20 cellular contexts compared by ENCODE assay signal in genomic region chr10:128156999-128157755, GRCh38. TPM values are rescaled to one million over a fixed set of nuclear protein-coding genes. Genes with fewer than 3 reads are reported as not detected.
DNase-seq lines count a peak whose midpoint lies in the region; ATAC-seq and TF ChIP-seq lines count a peak whose summit lies in the region.
"Had no signal": no experiment of that assay in that cellular context is flagged by ENCODE, and none has a peak within 500 bp of the region (broad histone marks: within the 10 kb centered on the region; RNA-seq: fewer than 3 reads in every experiment).

No MANE protein-coding gene starts in this region.

- H3K27ac ChIP-seq in foreskin keratinocyte: no peak overlapping the region
- H3K27ac ChIP-seq: KMS-11 had no signal

- DNase-seq in Calu3 (peak; percentile 39), SW480 (ENCODE audit: low spot score) (peak; percentile 12), left colon (peak; percentile 78 to 83), renal cortical epithelial cell (ENCODE audit: low read depth) (peak; percentile 58), foreskin keratinocyte (no peak)
- no peak for DNase-seq in NK-92 treated with Interleukin-12 subunit alpha and Interleukin-12 subunit beta, amount 100 ng/mL, for 24 hours (lab: John Stamatoyannopoulos, UW)
- DNase-seq in activated naive CD4-positive, alpha-beta T cell treated with anti-CD3 and anti-CD28 coated beads, Interleukin-2, amount 10 ng/mL, durations not matched to agents 7 days and 5 days: no peak
- DNase-seq: ACHN; AML-193; CD4-positive, CD25-positive, alpha-beta regulatory T cell; DMS79; H9; NCI-H1048; NCI-H1436 treated with DMSO at 0.1 percent for 48 hours; NCI-H2081; NCI-H82 had no signal

- peaks cover 30% of the 10 kb centered on the region for H3K27me3 Mint-ChIP-seq in Calu3 (ENCODE audit: unreplicated experiment)
- peaks cover 47% of the 10 kb centered on the region for H3K27me3 Mint-ChIP-seq in activated naive CD4-positive, alpha-beta T cell treated with anti-CD3 and anti-CD28 coated beads, Interleukin-2, amount 10 ng/mL, durations not matched to agents 7 days and 5 days

- ATAC-seq in left colon: peak; percentile 99
- no peak for ATAC-seq in HG02884 (IDR thresholded peaks at IDR 0.05; ENCODE audit: unreplicated experiment)
- no peak for ATAC-seq in foreskin keratinocyte
- ATAC-seq: Panc1, Right ventricle myocardium inferior had no signal

- BruUV-seq in Calu3 (replicated peaks; lab: Mats Ljungman, UMichigan): no TSS peak

- peak overlapping the region; percentile 10 for H3K4me3 Mint-ChIP-seq in Calu3 (ENCODE audit: low read depth, unreplicated experiment)
- no peak overlapping the region for H3K4me3 Mint-ChIP-seq in activated naive CD4-positive, alpha-beta T cell treated with anti-CD3 and anti-CD28 coated beads, Interleukin-2, amount 10 ng/mL, durations not matched to agents 7 days and 5 days
- H3K4me3 Mint-ChIP-seq: H9 had no signal

- H3K36me3 Mint-ChIP-seq in Calu3 (ENCODE audit: insufficient read depth, unreplicated experiment): peaks cover 4% of the 10 kb centered on the region
- no peaks in the 10 kb centered on the region for H3K36me3 Mint-ChIP-seq in activated naive CD4-positive, alpha-beta T cell treated with anti-CD3 and anti-CD28 coated beads, Interleukin-2, amount 10 ng/mL, durations not matched to agents 7 days and 5 days
- H3K36me3 Mint-ChIP-seq: CD4-positive, CD25-positive, alpha-beta regulatory T cell had no signal

- no peak overlapping the region for H3K27ac Mint-ChIP-seq in Calu3 (ENCODE audit: unreplicated experiment)
- H3K27ac Mint-ChIP-seq in activated naive CD4-positive, alpha-beta T cell treated with anti-CD3 and anti-CD28 coated beads, Interleukin-2, amount 10 ng/mL, durations not matched to agents 7 days and 5 days: no peak overlapping the region
- H3K27ac Mint-ChIP-seq: CD4-positive, CD25-positive, alpha-beta regulatory T cell; H9 had no signal

- H3K4me1 ChIP-seq in foreskin keratinocyte: no peaks in the 10 kb centered on the region

- intact Hi-C loops in Calu3 (cut with micrococcal nuclease; ENCODE audit: unreplicated experiment): no loop called here
- intact Hi-C loops in left colon (cut with DNase I, micrococcal nuclease): no loop called here

- TF ChIP-seq CTCF in Calu3 (IDR thresholded peaks at IDR 0.05; ENCODE audit: unreplicated experiment): no peak
- no peak for TF ChIP-seq CTCF in foreskin keratinocyte (conservative IDR thresholded peaks at IDR 0.05)

- H3K27me3 ChIP-seq in foreskin keratinocyte: peaks cover 6% of the 10 kb centered on the region

- no peaks in the 10 kb centered on the region for H3K9me3 Mint-ChIP-seq in Calu3 (ENCODE audit: low read depth, unreplicated experiment)
- H3K9me3 Mint-ChIP-seq in activated naive CD4-positive, alpha-beta T cell treated with anti-CD3 and anti-CD28 coated beads, Interleukin-2, amount 10 ng/mL, durations not matched to agents 7 days and 5 days: no peaks in the 10 kb centered on the region
- H3K9me3 Mint-ChIP-seq: H9 had no signal

- peaks cover 14% of the 10 kb centered on the region for H3K4me1 Mint-ChIP-seq in Calu3 (ENCODE audit: low read depth, unreplicated experiment)
- peaks cover 22% of the 10 kb centered on the region for H3K4me1 Mint-ChIP-seq in activated naive CD4-positive, alpha-beta T cell treated with anti-CD3 and anti-CD28 coated beads, Interleukin-2, amount 10 ng/mL, durations not matched to agents 7 days and 5 days

- CTCF ChIA-PET in Calu3 (lab: Charles Lee): interaction anchor here (0.6 to 1.4 kb wide), 4 partner anchors 18 to 1045 kb away, joined by 3 to 6 read pairs (median 4); no protein-coding TSS in a partner anchor
- CTCF ChIA-PET in activated naive CD4-positive, alpha-beta T cell treated with anti-CD3 and anti-CD28 coated beads, Interleukin-2, amount 10 ng/mL, durations not matched to agents 7 days and 5 days (lab: Charles Lee): interaction anchor here (1.0 kb wide), 1 partner anchor 55 kb away, joined by 3 read pairs; no protein-coding TSS in a partner anchor

RNA-seq across cellular contexts. Expression of gene MKI67, which starts 31.0 kb away (rescaled TPM):
- total RNA-seq in Calu3 (2022) (72.8 and 87.8 TPM in 2 replicates), left colon (10 to 100 TPM; 10.8 to 39.5 TPM), renal cortical epithelial cell (0.75 and 5.2 TPM in 2 replicates), foreskin keratinocyte (72.8 and 102 TPM in 2 replicates)
- polyA plus RNA-seq in foreskin keratinocyte: 11.9 and 17.4 TPM in 2 replicates

Comparison
In these comparisons a context has a peak if more than half of its experiments do, and no peak if none do; other contexts are left out.
1. DNase-seq: peak in Calu3 (single experiment), SW480 (single experiment), left colon (2 of 2) and renal cortical epithelial cell (single experiment); none in NK-92 treated with Interleukin-12 subunit alpha and Interleukin-12 subunit beta, amount 100 ng/mL, for 24 hours (single experiment), foreskin keratinocyte (0 of 2) and activated naive CD4-positive, alpha-beta T cell treated with anti-CD3 and anti-CD28 coated beads, Interleukin-2, amount 10 ng/mL, durations not matched to agents 7 days and 5 days (single experiment).